Comparison of ENCODE assay signal across 8 cellular contexts in genomic region chr6:160348552-160349441, GRCh38. TPM values are rescaled to one million over a fixed set of nuclear protein-coding genes. Genes with fewer than 3 reads are reported as not detected.
A peak's percentile ranks its signal among the peaks of the same experiment; 100 is the strongest.
DNase-seq lines count a peak whose midpoint lies in the region; ATAC-seq and TF ChIP-seq lines count a peak whose summit lies in the region.

No MANE protein-coding gene starts in this region.

- no peaks in the 10 kb centered on the region for H3K79me2 ChIP-seq in fibroblast of lung (ENCODE audit: control insufficient read depth, insufficient read depth, low read length)

- peak overlapping the region; percentile 52 to 54 (median 53) for H3K27ac Mint-ChIP-seq in nephron

- H3K4me1 Mint-ChIP-seq in nephron = peaks cover 37% of the 10 kb centered on the region

- DNase-seq in AG10803 (ENCODE audit: low read depth) (no peak), NCI-H1105 (lab: John Stamatoyannopoulos, UW) (peak; percentile 80), fibroblast of lung (ENCODE audit: low read depth in 2 of 2) (peak; percentile 15 to 44), NCI-H2081 treated with DMSO at 0.1 percent for 48 hours (lab: John Stamatoyannopoulos, UW) (no peak), RKO (ENCODE audit: low spot score) (no peak), GOT3 (lab: John Stamatoyannopoulos, UW) (no peak)

- no peak; the same call in 1 of the 2 replicates for TF ChIP-seq CTCF in AG10803 (conservative IDR thresholded peaks at IDR 0.05; ENCODE audit: low read length)
- no peak for TF ChIP-seq CTCF in fibroblast of lung (conservative IDR thresholded peaks at IDR 0.05 in 1 of 2, IDR thresholded peaks at IDR 0.05 in 1 of 2; ENCODE audit: low read depth in 1 of 2, low read length in 2 of 2)
- TF ChIP-seq CTCF in nephron (IDR thresholded peaks at IDR 0.05; ENCODE audit: unreplicated experiment in 3 of 3) = no peak

- peaks cover 84% of the 10 kb centered on the region for H3K27me3 Mint-ChIP-seq in nephron (ENCODE audit: low read depth)

- H2AFZ ChIP-seq in fibroblast of lung (ENCODE audit: low read length) = peak overlapping the region; percentile 46

- peaks cover 6% of the 10 kb centered on the region for H3K27me3 ChIP-seq in fibroblast of lung (ENCODE audit: control insufficient read depth, insufficient read depth, low read length)

- no peaks in the 10 kb centered on the region for H3K9me3 Mint-ChIP-seq in nephron

- peak overlapping the region; percentile 51 for H3K4me3 ChIP-seq in AG10803 (ENCODE audit: low read length)
- peak overlapping the region; percentile 33 to 57 (median 44) for H3K4me3 ChIP-seq in fibroblast of lung (replicated peaks in 1 of 4; ENCODE audit: control extremely low read depth in 1 of 4, insufficient read depth in 1 of 4, low read depth in 3 of 4, low read length in 4 of 4)

- no peak for ATAC-seq in GM18502 (IDR thresholded peaks at IDR 0.05; ENCODE audit: poor library complexity, unreplicated experiment)

- no peak overlapping the region for H3K27ac ChIP-seq in fibroblast of lung (ENCODE audit: insufficient read depth, low read length)

- no peaks in the 10 kb centered on the region for H3K9me3 ChIP-seq in fibroblast of lung (ENCODE audit: control insufficient read depth, insufficient read depth, low read depth, low read length)

- no peaks in the 10 kb centered on the region for H4K20me1 ChIP-seq in fibroblast of lung (ENCODE audit: control insufficient read depth, extremely low read depth, insufficient read depth, low read length)

- peak overlapping the region; percentile 87 for H3K4me2 ChIP-seq in fibroblast of lung (ENCODE audit: extremely low read depth, insufficient read depth, low read length)

- no peaks in the 10 kb centered on the region for H3K36me3 Mint-ChIP-seq in nephron (ENCODE audit: low read depth)

- H3K4me1 ChIP-seq in fibroblast of lung (ENCODE audit: control insufficient read depth, extremely low read depth, insufficient read depth, low read length) = no peaks in the 10 kb centered on the region

- peak overlapping the region; percentile 79 to 87 (median 84) for H3K4me3 Mint-ChIP-seq in nephron

- no peak overlapping the region for H3K9ac ChIP-seq in fibroblast of lung (ENCODE audit: insufficient read depth, low read length)

- no peaks in the 10 kb centered on the region for H3K36me3 ChIP-seq in fibroblast of lung (ENCODE audit: control insufficient read depth, insufficient read depth, low read length)

RNA-seq across cellular contexts. Expression of gene SLC22A3, which starts 0.6 kb away (rescaled TPM):
- total RNA-seq in fibroblast of lung = under 0.01 and 0.26 TPM in 2 replicates
- 0.03 TPM in 2 replicates for polyA plus RNA-seq in fibroblast of lung
- polyA plus RNA-seq in fibroblast of lung (2012) = 0.03 and 0.05 TPM in 2 replicates
- not detected in 2 replicates for polyA minus RNA-seq in fibroblast of lung (ENCODE audit: low replicate concordance)

Comparison
In these comparisons a context has a peak if more than half of its experiments do, and no peak if none do; other contexts are left out.
1. DNase-seq: peak in NCI-H1105 (single experiment) and fibroblast of lung (2 of 2); none in AG10803 (single experiment), NCI-H2081 treated with DMSO at 0.1 percent for 48 hours (single experiment), RKO (single experiment) and GOT3 (single experiment).